Comparison of ENCODE assay signal across 23 cellular contexts in genomic region chr6:132907231-132907630, GRCh38.
"Had no signal": no experiment of that assay in that cellular context is flagged by ENCODE, and none has a peak within 500 bp of the region (broad histone marks: within the 10 kb centered on the region; RNA-seq: fewer than 3 reads in every experiment).

No MANE protein-coding gene starts in this region.

- H3K9me3 Mint-ChIP-seq: activated B cell treated with CpG ODN at 0.5 μM for 24 hours; activated CD4-positive, alpha-beta memory T cell treated with anti-CD3 and anti-CD28 coated beads, Interleukin-2, amount 10 ng/mL, durations not matched to agents 7 days and 5 days; activated naive CD8-positive, alpha-beta T cell treated with anti-CD3 and anti-CD28 coated beads, Interleukin-2, amount 10 ng/mL, durations not matched to agents 7 days and 5 days; brain; stimulated activated naive B cell treated with anti-CD40 and anti-IgM and Interleukin-4, amounts not matched to agents 10 μg/mL and 1 μg/mL and 100 μg/mL, for 72 hours; T-helper 2 cell treated with Interferon-gamma antibody and Interleukin-4, amounts not matched to agents 5 μg/mL and 100 μg/mL, for 36 hours had no signal

- H3K79me2 ChIP-seq: parathyroid adenoma had no signal

- H3K4me3 Mint-ChIP-seq: activated B cell treated with CpG ODN at 0.5 μM for 24 hours; activated CD4-positive, alpha-beta memory T cell treated with anti-CD3 and anti-CD28 coated beads, Interleukin-2, amount 10 ng/mL, durations not matched to agents 7 days and 5 days; activated CD8-positive, alpha-beta memory T cell treated with anti-CD3 and anti-CD28 coated beads, Interleukin-2, amount 10 ng/mL, durations not matched to agents 7 days and 5 days; activated naive CD8-positive, alpha-beta T cell treated with anti-CD3 and anti-CD28 coated beads, Interleukin-2, amount 10 ng/mL, durations not matched to agents 7 days and 5 days; brain; natural killer cell; stimulated activated naive B cell treated with anti-CD40 and anti-IgM and Interleukin-4, amounts not matched to agents 10 μg/mL and 1 μg/mL and 100 μg/mL, for 72 hours; T-helper 2 cell treated with Interferon-gamma antibody and Interleukin-4, amounts not matched to agents 5 μg/mL and 100 μg/mL, for 36 hours had no signal

- H3K9me3 ChIP-seq: esophagus squamous epithelium, neutrophil, spleen, thoracic aorta, upper lobe of left lung had no signal

- H3K36me3 ChIP-seq: esophagus squamous epithelium, neutrophil, spleen, thoracic aorta, upper lobe of left lung had no signal

- H3K36me3 Mint-ChIP-seq: activated CD8-positive, alpha-beta memory T cell treated with anti-CD3 and anti-CD28 coated beads, Interleukin-2, amount 10 ng/mL, durations not matched to agents 7 days and 5 days; activated naive CD8-positive, alpha-beta T cell treated with anti-CD3 and anti-CD28 coated beads, Interleukin-2, amount 10 ng/mL, durations not matched to agents 7 days and 5 days; brain; natural killer cell; stimulated activated naive B cell treated with anti-CD40 and anti-IgM and Interleukin-4, amounts not matched to agents 10 μg/mL and 1 μg/mL and 100 μg/mL, for 72 hours had no signal

- H2AFZ ChIP-seq: parathyroid adenoma had no signal

- H3K4me1 ChIP-seq: esophagus squamous epithelium, foreskin keratinocyte, parathyroid adenoma, spleen, upper lobe of left lung had no signal

- H3K9ac ChIP-seq: parathyroid adenoma had no signal

- H3K4me1 Mint-ChIP-seq: activated B cell treated with CpG ODN at 0.5 μM for 24 hours; activated CD4-positive, alpha-beta memory T cell treated with anti-CD3 and anti-CD28 coated beads, Interleukin-2, amount 10 ng/mL, durations not matched to agents 7 days and 5 days; activated CD8-positive, alpha-beta memory T cell treated with anti-CD3 and anti-CD28 coated beads, Interleukin-2, amount 10 ng/mL, durations not matched to agents 7 days and 5 days; activated naive CD8-positive, alpha-beta T cell treated with anti-CD3 and anti-CD28 coated beads, Interleukin-2, amount 10 ng/mL, durations not matched to agents 7 days and 5 days; natural killer cell had no signal

- H3K27me3 ChIP-seq: esophagus squamous epithelium, foreskin keratinocyte, neutrophil, spleen, upper lobe of left lung had no signal

- H3K27ac ChIP-seq: esophagus squamous epithelium, foreskin keratinocyte, neutrophil, parathyroid adenoma, spleen, thoracic aorta, upper lobe of left lung had no signal

- H3K27me3 Mint-ChIP-seq: brain had no signal

- H3K4me3 ChIP-seq: esophagus squamous epithelium, lung, spleen, thoracic aorta, upper lobe of left lung had no signal

- ATAC-seq: activated CD8-positive, alpha-beta memory T cell treated with anti-CD3 and anti-CD28 coated beads, Interleukin-2, amount 10 ng/mL, durations not matched to agents 7 days and 5 days; left lobe of liver; natural killer cell; sciatic nerve; stimulated activated naive B cell treated with anti-CD40 and anti-IgM and Interleukin-4, amounts not matched to agents 10 μg/mL and 1 μg/mL and 100 μg/mL, for 72 hours had no signal

- DNase-seq: activated B cell treated with CpG ODN at 0.5 μM for 24 hours; activated CD4-positive, alpha-beta memory T cell treated with anti-CD3 and anti-CD28 coated beads, Interleukin-2, amount 10 ng/mL, durations not matched to agents 7 days and 5 days; activated CD4-positive, alpha-beta T cell treated with anti-CD3 and anti-CD28 coated beads for 4 hours; activated CD8-positive, alpha-beta memory T cell treated with anti-CD3 and anti-CD28 coated beads, Interleukin-2, amount 10 ng/mL, durations not matched to agents 7 days and 5 days; activated naive CD4-positive, alpha-beta T cell treated with Interleukin-2 at 50 U/mL for 16 hours; activated naive CD8-positive, alpha-beta T cell treated with anti-CD3 and anti-CD28 coated beads, Interleukin-2, amount 10 ng/mL, durations not matched to agents 7 days and 5 days; effector CD4-positive, alpha-beta T cell; esophagus squamous epithelium; hippocampal formation; natural killer cell; spleen; stimulated activated CD4-positive, alpha-beta T cell treated with anti-CD3 and anti-CD28 coated beads, Interleukin-4, amount 100 ng/mL, for 4 hours; stimulated activated naive B cell treated with anti-CD40 and anti-IgM and Interleukin-4, amounts not matched to agents 10 μg/mL and 1 μg/mL and 100 μg/mL, for 72 hours; upper lobe of left lung had no signal

- H3K27ac Mint-ChIP-seq: activated B cell treated with CpG ODN at 0.5 μM for 24 hours; activated CD4-positive, alpha-beta memory T cell treated with anti-CD3 and anti-CD28 coated beads, Interleukin-2, amount 10 ng/mL, durations not matched to agents 7 days and 5 days; activated CD8-positive, alpha-beta memory T cell treated with anti-CD3 and anti-CD28 coated beads, Interleukin-2, amount 10 ng/mL, durations not matched to agents 7 days and 5 days; activated naive CD8-positive, alpha-beta T cell treated with anti-CD3 and anti-CD28 coated beads, Interleukin-2, amount 10 ng/mL, durations not matched to agents 7 days and 5 days; brain; natural killer cell; stimulated activated naive B cell treated with anti-CD40 and anti-IgM and Interleukin-4, amounts not matched to agents 10 μg/mL and 1 μg/mL and 100 μg/mL, for 72 hours; T-helper 2 cell treated with Interferon-gamma antibody and Interleukin-4, amounts not matched to agents 5 μg/mL and 100 μg/mL, for 36 hours had no signal
